Comparison of ENCODE assay signal across 9 cellular contexts in genomic region chrX:57929373-57929772, GRCh38. TPM values are rescaled to one million over a fixed set of nuclear protein-coding genes. Genes with fewer than 3 reads are reported as not detected.
DNase-seq lines count a peak whose midpoint lies in the region; ATAC-seq and TF ChIP-seq lines count a peak whose summit lies in the region.
"Had no signal": no experiment of that assay in that cellular context is flagged by ENCODE, and none has a peak within 500 bp of the region (broad histone marks: within the 10 kb centered on the region; RNA-seq: fewer than 3 reads in every experiment).

No MANE protein-coding gene starts in this region.

- H3K27me3 ChIP-seq in stomach, result no peaks in the 10 kb centered on the region

- no peak for TF ChIP-seq EP300 in stomach (IDR thresholded peaks at IDR 0.05)

- intact Hi-C loops in stomach (cut with DNase I; ENCODE audit: low total_unique reads), result no loop called here

- ATAC-seq in GM21825 (IDR thresholded peaks at IDR 0.05; ENCODE audit: unreplicated experiment) (no peak), GM18861 (IDR thresholded peaks at IDR 0.05; ENCODE audit: unreplicated experiment) (no peak)

- peaks cover 11% of the 10 kb centered on the region for H3K4me1 Mint-ChIP-seq in activated T-cell treated with anti-CD3 and anti-CD28 coated beads, Interleukin-2, amount 50 U/mL, for 24 hours (ENCODE audit: low read depth)
- H3K4me1 Mint-ChIP-seq: mesothelial cell of epicardium had no signal

- H3K4me3 ChIP-seq in epithelial cell of esophagus (ENCODE audit: low read length) (no peak overlapping the region), stomach (no peak overlapping the region)

- peaks cover 36% of the 10 kb centered on the region for H3K27me3 Mint-ChIP-seq in activated T-cell treated with anti-CD3 and anti-CD28 coated beads, Interleukin-2, amount 50 U/mL, for 24 hours

- no peaks in the 10 kb centered on the region for H3K36me3 Mint-ChIP-seq in activated T-cell treated with anti-CD3 and anti-CD28 coated beads, Interleukin-2, amount 50 U/mL, for 24 hours (ENCODE audit: low read depth)
- H3K36me3 Mint-ChIP-seq: mesothelial cell of epicardium had no signal

- H3K36me3 ChIP-seq in stomach, result no peaks in the 10 kb centered on the region

- peak; percentile 51 for TF ChIP-seq CTCF in epithelial cell of esophagus (IDR thresholded peaks at IDR 0.05; ENCODE audit: insufficient read depth, low read depth, low read length, missing control alignments)
- TF ChIP-seq CTCF in stomach (IDR thresholded peaks at IDR 0.05), result peak in 4 of 7 experiments; percentile 11 to 32 (median 16)

- H3K9me3 ChIP-seq in stomach, result no peaks in the 10 kb centered on the region

- no peak overlapping the region for H3K27ac Mint-ChIP-seq in activated T-cell treated with anti-CD3 and anti-CD28 coated beads, Interleukin-2, amount 50 U/mL, for 24 hours
- H3K27ac Mint-ChIP-seq: mesothelial cell of epicardium had no signal

- no peaks in the 10 kb centered on the region for H3K9me3 Mint-ChIP-seq in activated T-cell treated with anti-CD3 and anti-CD28 coated beads, Interleukin-2, amount 50 U/mL, for 24 hours

- H3K4me3 Mint-ChIP-seq in activated T-cell treated with anti-CD3 and anti-CD28 coated beads, Interleukin-2, amount 50 U/mL, for 24 hours, result no peak overlapping the region
- H3K4me3 Mint-ChIP-seq: mesothelial cell of epicardium had no signal

- H3K4me1 ChIP-seq in stomach, result no peaks in the 10 kb centered on the region

- peak; percentile 27 for DNase-seq in NOMO-1 treated with DMSO at 0.1 percent for 48 hours (lab: John Stamatoyannopoulos, UW; ENCODE audit: unreplicated experiment)
- DNase-seq in NOMO-1 treated with dmso at 0.1 percent for 144 hours (lab: John Stamatoyannopoulos, UW; ENCODE audit: unreplicated experiment), result no peak
- peak; percentile 18 for DNase-seq in NCI-H2196 (lab: John Stamatoyannopoulos, UW; ENCODE audit: unreplicated experiment)
- peak; percentile 44 for DNase-seq in epithelial cell of esophagus (ENCODE audit: low read depth)
- no peak for DNase-seq in stomach
- no peak for DNase-seq in activated T-cell treated with anti-CD3 and anti-CD28 coated beads, Interleukin-2, amount 50 U/mL, for 24 hours

- no peak for TF ChIP-seq POLR2A in stomach (IDR thresholded peaks at IDR 0.05)

- no peak overlapping the region for H3K27ac ChIP-seq in stomach

RNA-seq across cellular contexts. Expression of gene ZXDA, which starts 19.1 kb away (rescaled TPM):
- total RNA-seq in stomach, result 1 to 10 TPM in 4 of 5 donors, under 1 TPM in 1; 0.58 to 10.0 (median 7.6) TPM
- 1 to 10 TPM in 1 of 3 donors, under 1 TPM in 2; 0.55 to 1.8 (median 0.56) TPM for polyA plus RNA-seq in stomach

Comparison
In these comparisons a context has a peak if more than half of its experiments do, and no peak if none do; other contexts are left out.
1. DNase-seq: peak in NOMO-1 treated with DMSO at 0.1 percent for 48 hours (single experiment), NCI-H2196 (single experiment) and epithelial cell of esophagus (single experiment); none in NOMO-1 treated with dmso at 0.1 percent for 144 hours (single experiment), stomach (single experiment) and activated T-cell treated with anti-CD3 and anti-CD28 coated beads, Interleukin-2, amount 50 U/mL, for 24 hours (single experiment).